ENCODE assay signal across 1 cellular context in the genomic region with DNA sequence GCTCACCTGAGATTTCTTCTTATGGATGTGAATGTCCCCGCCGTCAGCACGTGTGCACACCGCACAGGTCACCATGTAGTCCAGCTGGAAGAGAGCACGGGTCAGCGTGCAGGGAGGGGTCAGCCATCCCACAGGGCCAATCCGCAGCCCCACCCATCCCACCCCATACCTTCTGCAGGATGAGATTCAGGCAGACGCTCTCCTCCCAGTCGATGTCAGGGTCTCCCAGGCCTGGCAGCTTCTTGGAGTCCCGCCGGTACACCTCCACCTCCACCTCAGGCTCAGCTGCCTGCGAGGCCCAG.
TF ChIP-seq lines count a peak whose summit lies in the region.

No MANE protein-coding gene starts in this region.

TF ChIP-seq in IMR-90, 13 proteins besides CTCF, POLR2A, EP300 and RAD21:
- TF ChIP-seq, protein P1, sequence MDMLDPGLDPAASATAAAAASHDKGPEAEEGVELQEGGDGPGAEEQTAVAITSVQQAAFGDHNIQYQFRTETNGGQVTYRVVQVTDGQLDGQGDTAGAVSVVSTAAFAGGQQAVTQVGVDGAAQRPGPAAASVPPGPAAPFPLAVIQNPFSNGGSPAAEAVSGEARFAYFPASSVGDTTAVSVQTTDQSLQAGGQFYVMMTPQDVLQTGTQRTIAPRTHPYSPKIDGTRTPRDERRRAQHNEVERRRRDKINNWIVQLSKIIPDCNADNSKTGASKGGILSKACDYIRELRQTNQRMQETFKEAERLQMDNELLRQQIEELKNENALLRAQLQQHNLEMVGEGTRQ (IDR thresholded peaks at IDR 0.05; ENCODE audit: low read depth, low read length): no peak
- TF ChIP-seq MXI1 (IDR thresholded peaks at IDR 0.05; ENCODE audit: borderline replicate concordance, low read depth, low read length): no peak
- TF ChIP-seq RCOR1 (IDR thresholded peaks at IDR 0.05; ENCODE audit: insufficient replicate concordance, low read length): no peak
- no peak for TF ChIP-seq FOS (IDR thresholded peaks at IDR 0.05; ENCODE audit: low read depth, low read length)
- TF ChIP-seq CEBPB (IDR thresholded peaks at IDR 0.05; ENCODE audit: low read depth, low read length): no peak
- no peak for TF ChIP-seq CHD1 (IDR thresholded peaks at IDR 0.05; ENCODE audit: low read depth, low read length)
- no peak for TF ChIP-seq NFE2L2 (IDR thresholded peaks at IDR 0.05; ENCODE audit: low read depth, low read length)
- no peak for TF ChIP-seq MAZ (IDR thresholded peaks at IDR 0.05; ENCODE audit: borderline replicate concordance, low read depth, low read length)
- TF ChIP-seq RFX5 (IDR thresholded peaks at IDR 0.05; ENCODE audit: low read depth, low read length): no peak
- no peak for TF ChIP-seq MAFK (IDR thresholded peaks at IDR 0.05; ENCODE audit: low read depth, low read length)
- no peak for TF ChIP-seq BHLHE40 (IDR thresholded peaks at IDR 0.05; ENCODE audit: low read depth, low read length)
- no peak for TF ChIP-seq SMC3 (IDR thresholded peaks at IDR 0.05; ENCODE audit: low read depth, low read length)
TF ChIP-seq in IMR-90: peak in this region for 0.
